Comparison of ENCODE assay signal across 8 cellular contexts in genomic region chr1:38872401-38873026, GRCh38. TPM values are rescaled to one million over a fixed set of nuclear protein-coding genes. Genes with fewer than 3 reads are reported as not detected.
DNase-seq lines count a peak whose midpoint lies in the region; ATAC-seq and TF ChIP-seq lines count a peak whose summit lies in the region.

No MANE protein-coding gene starts in this region.

- no peaks in the 10 kb centered on the region for H3K9me3 ChIP-seq in liver (ENCODE audit: control insufficient read depth in 4 of 4, low read length in 3 of 4)

- H3K27ac ChIP-seq in liver (ENCODE audit: low read depth in 1 of 2, low read length in 2 of 2) = peak overlapping the region; percentile 25 to 59

- H3K36me3 ChIP-seq in liver (ENCODE audit: control insufficient read depth in 4 of 4, insufficient read depth in 3 of 4, low read depth in 1 of 4, low read length in 3 of 4) = peaks cover 0 to 3% (median 0%) of the 10 kb centered on the region in 4 donors

- ATAC-seq in HG03095 (IDR thresholded peaks at IDR 0.05; ENCODE audit: unreplicated experiment) = peak; percentile 23

- 5% methylated on average over 25 of the region's 25 CpGs for WGBS in liver

- TF ChIP-seq RAD21 in liver (IDR thresholded peaks at IDR 0.05) = no peak

- H3K4me1 ChIP-seq in liver (ENCODE audit: control insufficient read depth in 4 of 4, insufficient read depth in 4 of 4, low read length in 3 of 4) = peaks cover 0 to 21% (median 19%) of the 10 kb centered on the region in 4 donors

- peak overlapping the region; percentile 85 to 92 for H3K4me3 ChIP-seq in cardiac fibroblast (replicated peaks in 1 of 2; ENCODE audit: low read depth in 2 of 2, low read length in 2 of 2)
- peak overlapping the region; percentile 69 to 98 (median 95) for H3K4me3 ChIP-seq in liver (ENCODE audit: low read depth in 1 of 3, low read length in 3 of 3)

- in situ Hi-C loops in SK-MEL-5 (cut with HindIII; ENCODE audit: low pct_unique_long_range_greater_than_20kb, low sequenced_read_pairs) = no loop called here

- no peak for TF ChIP-seq CTCF in cardiac fibroblast (IDR thresholded peaks at IDR 0.05; ENCODE audit: low read depth, low read length)
- TF ChIP-seq CTCF in liver (IDR thresholded peaks at IDR 0.05; ENCODE audit: low read depth, low read length, missing input control) = no peak

- DNase-seq in activated T-cell treated with anti-CD3 and anti-CD28 coated beads for 24 hours (ENCODE audit: low read depth) (peak; percentile 16), SK-MEL-5 (ENCODE audit: low read depth, low spot score) (peak; percentile 16), cardiac fibroblast (ENCODE audit: low read depth in 2 of 2) (peak; percentile 39 to 42), COLO829 (ENCODE audit: low spot score) (no peak)
- DNase-seq in activated T-cell treated with anti-CD3 and anti-CD28 coated beads, Interleukin-2, amount 50 U/mL, for 1 hour = no peak
- DNase-seq in stimulated activated naive CD4-positive, alpha-beta T cell treated with Interleukin-2 at 50 U/mL for 16 hours (lab: John Stamatoyannopoulos, UW) = peak; percentile 16

- no peaks in the 10 kb centered on the region for H3K27me3 ChIP-seq in liver (ENCODE audit: control insufficient read depth in 4 of 4, insufficient read depth in 4 of 4, low read length in 3 of 4)

- H3K9ac ChIP-seq in liver (ENCODE audit: low read depth in 1 of 2, low read length in 2 of 2) = peak overlapping the region in 1 of 2 donors; percentile 74

TF ChIP-seq in liver, 16 proteins besides CTCF, POLR2A, EP300 and RAD21:
- no peak for TF ChIP-seq HNF4G (IDR thresholded peaks at IDR 0.05)
- TF ChIP-seq, protein P1, sequence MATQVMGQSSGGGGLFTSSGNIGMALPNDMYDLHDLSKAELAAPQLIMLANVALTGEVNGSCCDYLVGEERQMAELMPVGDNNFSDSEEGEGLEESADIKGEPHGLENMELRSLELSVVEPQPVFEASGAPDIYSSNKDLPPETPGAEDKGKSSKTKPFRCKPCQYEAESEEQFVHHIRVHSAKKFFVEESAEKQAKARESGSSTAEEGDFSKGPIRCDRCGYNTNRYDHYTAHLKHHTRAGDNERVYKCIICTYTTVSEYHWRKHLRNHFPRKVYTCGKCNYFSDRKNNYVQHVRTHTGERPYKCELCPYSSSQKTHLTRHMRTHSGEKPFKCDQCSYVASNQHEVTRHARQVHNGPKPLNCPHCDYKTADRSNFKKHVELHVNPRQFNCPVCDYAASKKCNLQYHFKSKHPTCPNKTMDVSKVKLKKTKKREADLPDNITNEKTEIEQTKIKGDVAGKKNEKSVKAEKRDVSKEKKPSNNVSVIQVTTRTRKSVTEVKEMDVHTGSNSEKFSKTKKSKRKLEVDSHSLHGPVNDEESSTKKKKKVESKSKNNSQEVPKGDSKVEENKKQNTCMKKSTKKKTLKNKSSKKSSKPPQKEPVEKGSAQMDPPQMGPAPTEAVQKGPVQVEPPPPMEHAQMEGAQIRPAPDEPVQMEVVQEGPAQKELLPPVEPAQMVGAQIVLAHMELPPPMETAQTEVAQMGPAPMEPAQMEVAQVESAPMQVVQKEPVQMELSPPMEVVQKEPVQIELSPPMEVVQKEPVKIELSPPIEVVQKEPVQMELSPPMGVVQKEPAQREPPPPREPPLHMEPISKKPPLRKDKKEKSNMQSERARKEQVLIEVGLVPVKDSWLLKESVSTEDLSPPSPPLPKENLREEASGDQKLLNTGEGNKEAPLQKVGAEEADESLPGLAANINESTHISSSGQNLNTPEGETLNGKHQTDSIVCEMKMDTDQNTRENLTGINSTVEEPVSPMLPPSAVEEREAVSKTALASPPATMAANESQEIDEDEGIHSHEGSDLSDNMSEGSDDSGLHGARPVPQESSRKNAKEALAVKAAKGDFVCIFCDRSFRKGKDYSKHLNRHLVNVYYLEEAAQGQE (IDR thresholded peaks at IDR 0.05) = no peak
- no peak for TF ChIP-seq GABPA (IDR thresholded peaks at IDR 0.05 in 1 of 2, conservative IDR thresholded peaks at IDR 0.05 in 1 of 2)
- TF ChIP-seq, protein P2, sequence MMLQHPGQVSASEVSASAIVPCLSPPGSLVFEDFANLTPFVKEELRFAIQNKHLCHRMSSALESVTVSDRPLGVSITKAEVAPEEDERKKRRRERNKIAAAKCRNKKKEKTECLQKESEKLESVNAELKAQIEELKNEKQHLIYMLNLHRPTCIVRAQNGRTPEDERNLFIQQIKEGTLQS (IDR thresholded peaks at IDR 0.05) = no peak
- TF ChIP-seq TAF1 (conservative IDR thresholded peaks at IDR 0.05) = no peak
- TF ChIP-seq NR2F2 (IDR thresholded peaks at IDR 0.05) = no peak
- TF ChIP-seq JUND (IDR thresholded peaks at IDR 0.05) = no peak
- no peak for TF ChIP-seq EGR1 (IDR thresholded peaks at IDR 0.05; ENCODE audit: low read depth in 2 of 2)
- TF ChIP-seq MAX (IDR thresholded peaks at IDR 0.05) = no peak
- TF ChIP-seq RXRA (IDR thresholded peaks at IDR 0.05) = no peak
- no peak for TF ChIP-seq FOXA2 (IDR thresholded peaks at IDR 0.05)
- TF ChIP-seq YY1 (IDR thresholded peaks at IDR 0.05) = no peak
- TF ChIP-seq SP1 (IDR thresholded peaks at IDR 0.05) = no peak
- TF ChIP-seq ZBTB33 (IDR thresholded peaks at IDR 0.05) = no peak
- TF ChIP-seq HNF4A (conservative IDR thresholded peaks at IDR 0.05) = no peak
- TF ChIP-seq FOXA1 (IDR thresholded peaks at IDR 0.05) = no peak

RNA-seq across cellular contexts. Expression of gene MYCBP, which starts 0.6 kb away (rescaled TPM):
- 13.3 and 18.0 TPM in 2 replicates for total RNA-seq in SK-MEL-5 (2014; rRNA removed; shearing (Covaris generic))
- polyA plus RNA-seq in SK-MEL-5 (2015; cell fraction: cytosol; rRNA removed) = 11.0 and 13.6 TPM in 2 replicates
- polyA plus RNA-seq in SK-MEL-5 (2015; cell fraction: nucleus; rRNA removed) = 6.9 and 10.1 TPM in 2 replicates
- total RNA-seq in liver = 10 to 100 TPM in 1 of 2 donors, 1 to 10 TPM in 1; 8.2 to 12.5 TPM
- 10 to 100 TPM in 1 of 2 donors, 1 to 10 TPM in 1; 7.8 to 21.2 TPM for polyA plus RNA-seq in liver

RNA-seq across cellular contexts. Expression of gene GJA9, which starts 8.9 kb away (rescaled TPM):
- not detected in 2 replicates for total RNA-seq in SK-MEL-5 (2014; rRNA removed; shearing (Covaris generic))
- polyA plus RNA-seq in SK-MEL-5 (2015; cell fraction: cytosol; rRNA removed) = not detected in 2 replicates
- not detected in 2 replicates for polyA plus RNA-seq in SK-MEL-5 (2015; cell fraction: nucleus; rRNA removed)
- total RNA-seq in liver = not detected
- polyA plus RNA-seq in liver = not detected

RNA-seq across cellular contexts. Expression of gene RRAGC, which starts 12.9 kb away (rescaled TPM):
- total RNA-seq in SK-MEL-5 (2014; rRNA removed; shearing (Covaris generic)) = 18.8 and 19.3 TPM in 2 replicates
- polyA plus RNA-seq in SK-MEL-5 (2015; cell fraction: cytosol; rRNA removed) = 17.3 and 25.6 TPM in 2 replicates
- 7.4 and 8.7 TPM in 2 replicates for polyA plus RNA-seq in SK-MEL-5 (2015; cell fraction: nucleus; rRNA removed)
- total RNA-seq in liver = 10 to 100 TPM in 1 of 2 donors, 1 to 10 TPM in 1; 6.6 to 10.1 TPM
- polyA plus RNA-seq in liver = 1 to 10 TPM; 6.7 to 7.7 TPM

Comparison
In these comparisons a context has a peak if more than half of its experiments do, and no peak if none do; other contexts are left out.
1. DNase-seq: peak in activated T-cell treated with anti-CD3 and anti-CD28 coated beads for 24 hours (single experiment), SK-MEL-5 (single experiment), cardiac fibroblast (2 of 2) and stimulated activated naive CD4-positive, alpha-beta T cell treated with Interleukin-2 at 50 U/mL for 16 hours (single experiment); none in activated T-cell treated with anti-CD3 and anti-CD28 coated beads, Interleukin-2, amount 50 U/mL, for 1 hour (single experiment) and COLO829 (single experiment).